ENCODE assay signal across 9 cellular contexts in genomic region chr3:133464573-133464972, GRCh38.
DNase-seq lines count a peak whose midpoint lies in the region; FAIRE-seq and TF ChIP-seq lines count a peak whose summit lies in the region.
"Had no signal": no experiment of that assay in that cellular context is flagged by ENCODE, and none has a peak within 500 bp of the region (broad histone marks: within the 10 kb centered on the region; RNA-seq: fewer than 3 reads in every experiment).

No MANE protein-coding gene starts in this region.

- no peak overlapping the region for H3K27ac Mint-ChIP-seq in immature natural killer cell
- H3K27ac Mint-ChIP-seq: stimulated activated naive CD8-positive, alpha-beta T cell treated with anti-CD3 and anti-CD28 coated beads, Interleukin-15, Interleukin-2, amounts not matched to agents 100 ng/mL and 50 ng/mL, for 24 hours had no signal

- peaks cover 0 to 7% (median 0%) of the 10 kb centered on the region in 3 donors for H3K27me3 Mint-ChIP-seq in immature natural killer cell (ENCODE audit: low read depth in 3 of 3)
- H3K27me3 Mint-ChIP-seq: stimulated activated naive CD8-positive, alpha-beta T cell treated with anti-CD3 and anti-CD28 coated beads, Interleukin-15, Interleukin-2, amounts not matched to agents 100 ng/mL and 50 ng/mL, for 24 hours had no signal

- FAIRE-seq in endometrium (lab: Jason Lieb, UNC): peak; percentile 62

- H3K4me1 Mint-ChIP-seq in immature natural killer cell: no peaks in the 10 kb centered on the region

- peak; percentile 46; the same call in 2 of the 3 replicates for TF ChIP-seq CTCF in GM12872 (IDR thresholded peaks at IDR 0.05; ENCODE audit: insufficient read depth, low read depth, low read length)

- no peak overlapping the region for H3K4me3 Mint-ChIP-seq in immature natural killer cell
- H3K4me3 Mint-ChIP-seq: stimulated activated naive CD8-positive, alpha-beta T cell treated with anti-CD3 and anti-CD28 coated beads, Interleukin-15, Interleukin-2, amounts not matched to agents 100 ng/mL and 50 ng/mL, for 24 hours had no signal

- H3K36me3 Mint-ChIP-seq in immature natural killer cell: no peaks in the 10 kb centered on the region

- H3K9me3 Mint-ChIP-seq in immature natural killer cell: no peaks in the 10 kb centered on the region
- H3K9me3 Mint-ChIP-seq: stimulated activated naive CD8-positive, alpha-beta T cell treated with anti-CD3 and anti-CD28 coated beads, Interleukin-15, Interleukin-2, amounts not matched to agents 100 ng/mL and 50 ng/mL, for 24 hours had no signal

- DNase-seq in A172 (ENCODE audit: low spot score) (peak; percentile 57), NCI-H69 (lab: John Stamatoyannopoulos, UW) (peak; percentile 56), islet precursor cell (no peak), medulla oblongata (ENCODE audit: extremely low spot score) (no peak), AG08396 (ENCODE audit: low spot score) (no peak), immature natural killer cell (no peak)

Comparison
In these comparisons a context has a peak if more than half of its experiments do, and no peak if none do; other contexts are left out.
1. DNase-seq: peak in A172 (single experiment) and NCI-H69 (single experiment); none in islet precursor cell (single experiment), medulla oblongata (single experiment), AG08396 (single experiment) and immature natural killer cell (0 of 3).